ENCODE assay signal across 8 cellular contexts in genomic region chr5:83927140-83927733, GRCh38.
DNase-seq lines count a peak whose midpoint lies in the region; TF ChIP-seq lines count a peak whose summit lies in the region.

No MANE protein-coding gene starts in this region.

- no peak overlapping the region for H3K4me3 ChIP-seq in fibroblast of the aortic adventitia (ENCODE audit: low read depth, low read length)
- no peak overlapping the region for H3K4me3 ChIP-seq in neuronal stem cell (ENCODE audit: low read length in 2 of 2)

- no peak overlapping the region for H2AFZ ChIP-seq in neuronal stem cell (ENCODE audit: low read length)

- no peak overlapping the region for H3K4me3 Mint-ChIP-seq in activated CD4-positive, alpha-beta memory T cell treated with anti-CD3 and anti-CD28 coated beads, Interleukin-2, amount 10 ng/mL, durations not matched to agents 7 days and 5 days

- H3K4me1 ChIP-seq in neuronal stem cell (ENCODE audit: control insufficient read depth in 2 of 2, insufficient read depth in 1 of 2, low read depth in 1 of 2, low read length in 2 of 2): peaks cover 0 to 2% of the 10 kb centered on the region in 2 donors

- H3K18ac ChIP-seq in neuronal stem cell (ENCODE audit: low read length): no peak overlapping the region

- TF ChIP-seq CTCF in fibroblast of the aortic adventitia (IDR thresholded peaks at IDR 0.05; ENCODE audit: insufficient read depth, low read length): peak; percentile 80

- no peak overlapping the region for H3K27ac Mint-ChIP-seq in activated CD4-positive, alpha-beta memory T cell treated with anti-CD3 and anti-CD28 coated beads, Interleukin-2, amount 10 ng/mL, durations not matched to agents 7 days and 5 days

- no peak overlapping the region for H3K4ac ChIP-seq in neuronal stem cell (ENCODE audit: low read length)

- no peak overlapping the region for H2BK15ac ChIP-seq in neuronal stem cell (ENCODE audit: low read length)

- H4K91ac ChIP-seq in neuronal stem cell (ENCODE audit: low read depth, low read length, poor library complexity): no peak overlapping the region

- no peak overlapping the region for H2AK5ac ChIP-seq in neuronal stem cell (ENCODE audit: low read depth, low read length)

- CTCF ChIA-PET in activated CD4-positive, alpha-beta memory T cell treated with anti-CD3 and anti-CD28 coated beads, Interleukin-2, amount 10 ng/mL, durations not matched to agents 7 days and 5 days (lab: Charles Lee): interaction anchor here (0.8 to 1.5 kb wide), 8 partner anchors 9 to 210 kb away, joined by 3 to 6 read pairs (median 4); no protein-coding TSS in a partner anchor

- no peak overlapping the region for H3K4me2 ChIP-seq in neuronal stem cell (ENCODE audit: insufficient read depth, low read length, poor library complexity, severe bottlenecking)

- H2BK5ac ChIP-seq in neuronal stem cell (ENCODE audit: low read length): no peak overlapping the region

- H3K23ac ChIP-seq in neuronal stem cell (ENCODE audit: low read depth, low read length, poor library complexity): no peak overlapping the region

- H3K36me3 Mint-ChIP-seq in activated CD4-positive, alpha-beta memory T cell treated with anti-CD3 and anti-CD28 coated beads, Interleukin-2, amount 10 ng/mL, durations not matched to agents 7 days and 5 days (ENCODE audit: low read depth): no peaks in the 10 kb centered on the region

- no peak overlapping the region for H3K9ac ChIP-seq in neuronal stem cell (ENCODE audit: low read depth, low read length, poor library complexity)

- no peaks in the 10 kb centered on the region for H3K4me1 Mint-ChIP-seq in activated CD4-positive, alpha-beta memory T cell treated with anti-CD3 and anti-CD28 coated beads, Interleukin-2, amount 10 ng/mL, durations not matched to agents 7 days and 5 days

- H4K8ac ChIP-seq in neuronal stem cell (ENCODE audit: low read depth, low read length): no peak overlapping the region

- H2BK12ac ChIP-seq in neuronal stem cell (ENCODE audit: low read length): no peak overlapping the region

- H3K14ac ChIP-seq in neuronal stem cell (ENCODE audit: low read length): no peak overlapping the region

- H3K9me3 ChIP-seq in neuronal stem cell (replicated peaks in 1 of 2; ENCODE audit: control insufficient read depth in 2 of 2, insufficient read depth in 1 of 2, low read depth in 1 of 2, low read length in 2 of 2): no peaks in the 10 kb centered on the region

- H3K9me3 Mint-ChIP-seq in activated CD4-positive, alpha-beta memory T cell treated with anti-CD3 and anti-CD28 coated beads, Interleukin-2, amount 10 ng/mL, durations not matched to agents 7 days and 5 days: no peaks in the 10 kb centered on the region

- DNase-seq in SIG-M5 treated with dmso at 0.1 percent for 504 hours (lab: John Stamatoyannopoulos, UW; ENCODE audit: unreplicated experiment): peak; percentile 20
- no peak for DNase-seq in SIG-M5 (lab: John Stamatoyannopoulos, UW)
- peak; percentile 53 for DNase-seq in H4 (ENCODE audit: low spot score)
- DNase-seq in NCI-H1048 (lab: John Stamatoyannopoulos, UW): peak; percentile 5
- DNase-seq in activated CD4-positive, alpha-beta memory T cell treated with anti-CD3 and anti-CD28 coated beads, Interleukin-2, amount 10 ng/mL, durations not matched to agents 7 days and 5 days: peak; percentile 30
- DNase-seq in fibroblast of the aortic adventitia (ENCODE audit: low read depth): peak; percentile 75
- peak; percentile 80 for DNase-seq in neuronal stem cell (ENCODE audit: low spot score)
- DNase-seq in mesenteric fat pad (ENCODE audit: low spot score): no peak

- H3K27me3 ChIP-seq in neuronal stem cell (ENCODE audit: control insufficient read depth in 3 of 3, insufficient read depth in 3 of 3, low read depth in 1 of 3, low read length in 3 of 3): no peaks in the 10 kb centered on the region

- no peaks in the 10 kb centered on the region for H3K79me1 ChIP-seq in neuronal stem cell (ENCODE audit: low read depth, low read length)

- no CpG with 5 or more reads among the region's 4 CpGs for WGBS in neuronal stem cell (ENCODE audit: extremely low coverage in 2 of 2, insufficient read length in 2 of 2, insufficient replicate concordance in 1 of 2), 2 donors

- H3K27ac ChIP-seq in neuronal stem cell (replicated peaks; ENCODE audit: low read length): no peak overlapping the region

- H2BK120ac ChIP-seq in neuronal stem cell (ENCODE audit: low read depth, low read length): no peak overlapping the region

- H3K27me3 Mint-ChIP-seq in activated CD4-positive, alpha-beta memory T cell treated with anti-CD3 and anti-CD28 coated beads, Interleukin-2, amount 10 ng/mL, durations not matched to agents 7 days and 5 days: no peaks in the 10 kb centered on the region

- POLR2A ChIA-PET in activated CD4-positive, alpha-beta memory T cell treated with anti-CD3 and anti-CD28 coated beads, Interleukin-2, amount 10 ng/mL, durations not matched to agents 7 days and 5 days (lab: Charles Lee): interaction anchor here (0.7 kb wide), 1 partner anchor 745 kb away, joined by 3 read pairs; no protein-coding TSS in a partner anchor

- H3K36me3 ChIP-seq in neuronal stem cell (replicated peaks in 1 of 2; ENCODE audit: control insufficient read depth in 2 of 2, insufficient read depth in 2 of 2, low read length in 2 of 2): no peaks in the 10 kb centered on the region

Comparison
In these comparisons a context has a peak if more than half of its experiments do, and no peak if none do; other contexts are left out.
1. DNase-seq: peak in SIG-M5 treated with dmso at 0.1 percent for 504 hours (single experiment), H4 (single experiment), NCI-H1048 (single experiment), activated CD4-positive, alpha-beta memory T cell treated with anti-CD3 and anti-CD28 coated beads, Interleukin-2, amount 10 ng/mL, durations not matched to agents 7 days and 5 days (single experiment), fibroblast of the aortic adventitia (single experiment) and neuronal stem cell (single experiment); none in SIG-M5 (single experiment) and mesenteric fat pad (single experiment).